Comparison of ENCODE assay signal across 35 cellular contexts in the genomic region with DNA sequence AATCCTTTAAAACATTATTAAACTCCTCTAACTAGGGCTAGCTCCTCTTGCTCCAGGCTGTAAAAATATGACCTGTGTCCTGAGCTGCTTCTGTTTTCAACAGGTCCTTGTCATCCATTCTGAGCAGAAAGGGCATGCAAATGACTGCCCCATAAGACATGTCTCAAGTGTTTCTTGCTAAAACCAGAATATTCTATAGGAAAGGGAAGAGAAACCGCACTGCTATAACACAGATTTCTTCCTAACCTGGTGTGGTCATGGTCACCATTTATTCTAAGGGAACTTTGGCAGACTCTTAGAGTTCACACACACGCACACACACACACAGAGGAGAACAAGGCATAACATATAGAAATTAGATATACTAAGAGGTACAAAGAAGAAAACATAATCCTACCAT. TPM values are rescaled to one million over a fixed set of nuclear protein-coding genes. Genes with fewer than 3 reads are reported as not detected.
DNase-seq lines count a peak whose midpoint lies in the region; ATAC-seq and TF ChIP-seq lines count a peak whose summit lies in the region.
"Had no signal": no experiment of that assay in that cellular context is flagged by ENCODE, and none has a peak within 500 bp of the region (broad histone marks: within the 10 kb centered on the region; RNA-seq: fewer than 3 reads in every experiment).

No MANE protein-coding gene starts in this region.

- peak overlapping the region; percentile 6 for H3K27ac Mint-ChIP-seq in activated CD4-positive, alpha-beta T cell treated with anti-CD3 and anti-CD28 coated beads, Interleukin-2, amount 10 ng/mL, durations not matched to agents 7 days and 5 days
- H3K27ac Mint-ChIP-seq in activated naive CD8-positive, alpha-beta T cell treated with anti-CD3 and anti-CD28 coated beads, Interleukin-2, amount 50 U/mL, for 24 hours = peak overlapping the region; percentile 85
- H3K27ac Mint-ChIP-seq: activated CD4-positive, alpha-beta T cell treated with anti-CD3 and anti-CD28 coated beads, Interleukin-2, amount 10 ng/mL, durations not matched to agents 24 days and 14 days; activated T-helper 1 cell treated with anti-CD3 and anti-CD28 coated beads, Interleukin-12 subunit alpha, Interleukin-12 subunit beta, Interleukin-2, Interleukin-4 antibody, amounts not matched to agents 30 ng/mL and 10 ng/mL and 1 ng/mL, durations not matched to agents 14 hours and 24 hours and 36 hours; CD8-positive, alpha-beta T cell; IgD-negative memory B cell; nephron had no signal

- H3K4me3 ChIP-seq in upper lobe of right lung = no peak overlapping the region
- H3K4me3 ChIP-seq: cardiac muscle cell, coronary artery, esophagus muscularis mucosa, lung, mucosa of descending colon, ovary, PC-9, right atrium auricular region, upper lobe of left lung had no signal

- TF ChIP-seq CTCF in upper lobe of right lung (IDR thresholded peaks at IDR 0.05) = no peak

- no peak overlapping the region for H3K4me3 Mint-ChIP-seq in activated CD4-positive, alpha-beta T cell treated with anti-CD3 and anti-CD28 coated beads, Interleukin-2, amount 10 ng/mL, durations not matched to agents 7 days and 5 days
- peak overlapping the region; percentile 58 for H3K4me3 Mint-ChIP-seq in activated naive CD8-positive, alpha-beta T cell treated with anti-CD3 and anti-CD28 coated beads, Interleukin-2, amount 50 U/mL, for 24 hours
- H3K4me3 Mint-ChIP-seq: activated CD4-positive, alpha-beta T cell treated with anti-CD3 and anti-CD28 coated beads, Interleukin-2, amount 10 ng/mL, durations not matched to agents 24 days and 14 days; activated T-helper 1 cell treated with anti-CD3 and anti-CD28 coated beads, Interleukin-12 subunit alpha, Interleukin-12 subunit beta, Interleukin-2, Interleukin-4 antibody, amounts not matched to agents 30 ng/mL and 10 ng/mL and 1 ng/mL, durations not matched to agents 14 hours and 24 hours and 36 hours; CD8-positive, alpha-beta T cell; IgD-negative memory B cell; nephron had no signal

- no peak for DNase-seq in activated CD4-positive, alpha-beta T cell treated with anti-CD3 and anti-CD28 coated beads, Interleukin-2, amount 10 ng/mL, durations not matched to agents 7 days and 5 days
- no peak for DNase-seq in activated CD4-positive, alpha-beta T cell treated with anti-CD3 and anti-CD28 coated beads, Interleukin-2, amount 50 U/mL, for 1 hour
- DNase-seq in NOMO-1 treated with dmso at 0.1 percent for 144 hours (lab: John Stamatoyannopoulos, UW; ENCODE audit: unreplicated experiment) (peak; percentile 66), upper lobe of right lung (no peak), left lobe of liver (ENCODE audit: low spot score) (no peak)
- DNase-seq in activated naive CD8-positive, alpha-beta T cell treated with anti-CD3 and anti-CD28 coated beads, Interleukin-2, amount 50 U/mL, for 24 hours = no peak
- DNase-seq: activated CD4-positive, alpha-beta T cell treated with anti-CD3 and anti-CD28 coated beads, Interleukin-2, amount 10 ng/mL, durations not matched to agents 24 days and 14 days; activated naive CD4-positive, alpha-beta T cell treated with anti-CD3 and anti-CD28 coated beads, Interleukin-2, amount 50 U/mL, for 16 hours; aorta; CD8-positive, alpha-beta T cell; foreskin keratinocyte; kidney glomerular epithelial cell; mucosa of descending colon; NCI-H1417; NCI-H2081; NCI-H226; NCI-H82; ovary; PC-9; stimulated activated CD4-positive, alpha-beta T cell treated with anti-CD3 and anti-CD28 coated beads, Interleukin-2, amount 100 ng/mL, for 24 hours; substantia nigra had no signal

- CTCF ChIA-PET in activated CD4-positive, alpha-beta T cell treated with anti-CD3 and anti-CD28 coated beads, Interleukin-2, amount 10 ng/mL, durations not matched to agents 7 days and 5 days (lab: Charles Lee) = interaction anchor here (0.6 kb wide), 1 partner anchor 795 kb away, joined by 3 read pairs; no protein-coding TSS in a partner anchor

- POLR2A ChIA-PET in activated CD4-positive, alpha-beta T cell treated with anti-CD3 and anti-CD28 coated beads, Interleukin-2, amount 10 ng/mL, durations not matched to agents 7 days and 5 days (lab: Charles Lee) = no interaction called here

- ATAC-seq in activated naive CD8-positive, alpha-beta T cell treated with anti-CD3 and anti-CD28 coated beads, Interleukin-2, amount 50 U/mL, for 24 hours = peak; percentile 29
- ATAC-seq in upper lobe of right lung (peak; percentile 69), HG02571 (IDR thresholded peaks at IDR 0.05; ENCODE audit: unreplicated experiment) (no peak), left lobe of liver (no peak), HG02870 (IDR thresholded peaks at IDR 0.05; ENCODE audit: unreplicated experiment) (no peak)
- ATAC-seq: CD8-positive, alpha-beta T cell; foreskin keratinocyte; mucosa of descending colon; Right ventricle myocardium inferior had no signal

- H3K4me1 ChIP-seq in upper lobe of right lung = peaks cover 2% of the 10 kb centered on the region
- H3K4me1 ChIP-seq: esophagus muscularis mucosa, right atrium auricular region, upper lobe of left lung had no signal

- H3K27me3 Mint-ChIP-seq in activated CD4-positive, alpha-beta T cell treated with anti-CD3 and anti-CD28 coated beads, Interleukin-2, amount 10 ng/mL, durations not matched to agents 7 days and 5 days = no peaks in the 10 kb centered on the region
- peaks cover 3% of the 10 kb centered on the region for H3K27me3 Mint-ChIP-seq in activated naive CD8-positive, alpha-beta T cell treated with anti-CD3 and anti-CD28 coated beads, Interleukin-2, amount 50 U/mL, for 24 hours

- H3K9me3 ChIP-seq in upper lobe of right lung = no peaks in the 10 kb centered on the region
- H3K9me3 ChIP-seq: esophagus muscularis mucosa, mucosa of descending colon, ovary, right atrium auricular region, upper lobe of left lung had no signal

- H3K36me3 ChIP-seq in upper lobe of right lung = no peaks in the 10 kb centered on the region
- H3K36me3 ChIP-seq: esophagus muscularis mucosa, ovary, right atrium auricular region, upper lobe of left lung had no signal

- H3K9me3 Mint-ChIP-seq in activated CD4-positive, alpha-beta T cell treated with anti-CD3 and anti-CD28 coated beads, Interleukin-2, amount 10 ng/mL, durations not matched to agents 7 days and 5 days = no peaks in the 10 kb centered on the region
- no peaks in the 10 kb centered on the region for H3K9me3 Mint-ChIP-seq in activated naive CD8-positive, alpha-beta T cell treated with anti-CD3 and anti-CD28 coated beads, Interleukin-2, amount 50 U/mL, for 24 hours
- H3K9me3 Mint-ChIP-seq: activated CD4-positive, alpha-beta T cell treated with anti-CD3 and anti-CD28 coated beads, Interleukin-2, amount 10 ng/mL, durations not matched to agents 24 days and 14 days; activated T-helper 1 cell treated with anti-CD3 and anti-CD28 coated beads, Interleukin-12 subunit alpha, Interleukin-12 subunit beta, Interleukin-2, Interleukin-4 antibody, amounts not matched to agents 30 ng/mL and 10 ng/mL and 1 ng/mL, durations not matched to agents 14 hours and 24 hours and 36 hours; CD8-positive, alpha-beta T cell; IgD-negative memory B cell; nephron had no signal

- H3K27me3 ChIP-seq in upper lobe of right lung = no peaks in the 10 kb centered on the region
- H3K27me3 ChIP-seq: cardiac muscle cell, esophagus muscularis mucosa, foreskin keratinocyte, ovary, right atrium auricular region, upper lobe of left lung had no signal

- H3K4me1 Mint-ChIP-seq in activated CD4-positive, alpha-beta T cell treated with anti-CD3 and anti-CD28 coated beads, Interleukin-2, amount 10 ng/mL, durations not matched to agents 7 days and 5 days = peaks cover 11% of the 10 kb centered on the region
- H3K4me1 Mint-ChIP-seq in activated naive CD8-positive, alpha-beta T cell treated with anti-CD3 and anti-CD28 coated beads, Interleukin-2, amount 50 U/mL, for 24 hours = peaks cover 59% of the 10 kb centered on the region

- H3K36me3 Mint-ChIP-seq in activated CD4-positive, alpha-beta T cell treated with anti-CD3 and anti-CD28 coated beads, Interleukin-2, amount 10 ng/mL, durations not matched to agents 7 days and 5 days (ENCODE audit: low read depth) = no peaks in the 10 kb centered on the region
- peaks cover 8% of the 10 kb centered on the region for H3K36me3 Mint-ChIP-seq in activated naive CD8-positive, alpha-beta T cell treated with anti-CD3 and anti-CD28 coated beads, Interleukin-2, amount 50 U/mL, for 24 hours (ENCODE audit: low read depth)
- H3K36me3 Mint-ChIP-seq: IgD-negative memory B cell had no signal

- no peak overlapping the region for H3K27ac ChIP-seq in upper lobe of right lung
- H3K27ac ChIP-seq: 22Rv1, cardiac muscle cell, coronary artery, esophagus muscularis mucosa, foreskin keratinocyte, ovary, PC-9, right atrium auricular region, upper lobe of left lung, VCaP had no signal

- intact Hi-C loops in upper lobe of right lung (cut with DNase I) = no loop called here

RNA-seq across cellular contexts. Expression of a gene that starts 34.2 kb away (rescaled TPM):
- under 1 TPM; 0.67 to 0.71 TPM for total RNA-seq in activated CD4-positive, alpha-beta T cell treated with anti-CD3 and anti-CD28 coated beads, Interleukin-2, amount 10 ng/mL, durations not matched to agents 7 days and 5 days
- total RNA-seq in upper lobe of right lung (31.0 TPM), left lobe of liver (0.70 TPM)

RNA-seq across cellular contexts. Expression of a gene that starts 56.3 kb away (rescaled TPM):
- total RNA-seq in activated CD4-positive, alpha-beta T cell treated with anti-CD3 and anti-CD28 coated beads, Interleukin-2, amount 10 ng/mL, durations not matched to agents 7 days and 5 days = 10 to 100 TPM; 16.3 to 23.2 TPM
- total RNA-seq in upper lobe of right lung (283 TPM), left lobe of liver (0.38 TPM)
- total RNA-seq: Right ventricle myocardium inferior had no signal

Comparison
In these comparisons a context has a peak if more than half of its experiments do, and no peak if none do; other contexts are left out.
1. ATAC-seq: peak in activated naive CD8-positive, alpha-beta T cell treated with anti-CD3 and anti-CD28 coated beads, Interleukin-2, amount 50 U/mL, for 24 hours (single experiment) and upper lobe of right lung (single experiment); none in HG02571 (single experiment), left lobe of liver (single experiment) and HG02870 (single experiment).
2. RNA of a gene that starts 34.2 kb away (total RNA-seq): 31.0 TPM in upper lobe of right lung (single experiment); 0.67 to 0.71 TPM in activated CD4-positive, alpha-beta T cell treated with anti-CD3 and anti-CD28 coated beads, Interleukin-2, amount 10 ng/mL, durations not matched to agents 7 days and 5 days and 0.70 TPM in left lobe of liver (single experiment); every median in the first group is over 10 times any median in the second.
3. RNA of a gene that starts 56.3 kb away (total RNA-seq): 283 TPM in upper lobe of right lung (single experiment) and 16.3 to 23.2 TPM in activated CD4-positive, alpha-beta T cell treated with anti-CD3 and anti-CD28 coated beads, Interleukin-2, amount 10 ng/mL, durations not matched to agents 7 days and 5 days; 0.38 TPM in left lobe of liver (single experiment); every median in the first group is over 10 times any median in the second.